8 cellular contexts compared by ENCODE assay signal in the genomic region with DNA sequence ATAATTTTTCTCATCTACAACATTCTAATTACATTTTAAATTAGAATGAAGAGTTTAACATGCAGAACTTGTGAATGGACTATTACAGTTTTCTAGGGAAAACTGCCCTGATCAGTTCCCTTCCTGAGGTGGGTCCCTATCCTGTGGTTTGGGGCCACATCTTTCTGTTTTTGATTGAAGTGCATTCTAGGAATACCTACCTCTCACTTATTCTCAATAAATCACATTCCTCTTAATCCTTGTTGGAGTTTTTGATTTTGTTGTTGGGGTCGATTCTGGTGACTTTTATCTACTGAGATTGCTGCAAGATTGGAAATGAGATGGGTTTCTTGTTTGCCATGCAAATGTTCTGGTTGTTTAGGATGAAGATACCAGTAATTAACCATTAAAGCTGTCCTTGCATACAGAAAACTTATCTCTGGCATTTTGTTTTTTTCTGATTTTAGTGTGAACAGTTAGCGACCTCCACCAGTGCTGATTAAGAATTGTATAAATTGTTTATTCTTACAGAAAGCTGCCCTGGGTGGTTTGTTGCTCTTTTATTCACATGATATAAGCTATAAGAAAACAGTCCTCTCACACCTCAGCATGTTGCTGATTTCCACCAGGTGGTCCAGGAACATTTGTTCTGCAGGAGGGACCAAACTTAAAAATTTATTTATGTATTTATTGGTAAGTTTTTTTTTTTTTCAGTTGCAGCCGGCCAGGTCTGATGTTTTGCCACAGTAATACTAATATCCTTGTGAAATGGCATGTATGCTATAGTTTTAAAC.
DNase-seq lines count a peak whose midpoint lies in the region; ATAC-seq and TF ChIP-seq lines count a peak whose summit lies in the region.

No MANE protein-coding gene starts in this region.

- no peak overlapping the region for H3K9ac ChIP-seq in rectal smooth muscle tissue (ENCODE audit: low read length)

- no peak overlapping the region for H3K4me3 ChIP-seq in OCI-LY7 (ENCODE audit: low read depth, low read length, poor library complexity, severe bottlenecking)
- peak overlapping the region in 1 of 2 donors; percentile 84 for H3K4me3 ChIP-seq in esophagus (ENCODE audit: low read depth in 1 of 2, low read length in 2 of 2)
- no peak overlapping the region for H3K4me3 ChIP-seq in rectal smooth muscle tissue (ENCODE audit: low read length)

- H3K36me3 ChIP-seq in OCI-LY7 (ENCODE audit: insufficient read depth, low read length), result no peaks in the 10 kb centered on the region
- peaks cover 0 to 4% of the 10 kb centered on the region in 2 donors for H3K36me3 ChIP-seq in esophagus (ENCODE audit: control insufficient read depth in 2 of 2, insufficient read depth in 2 of 2, low read length in 1 of 2)
- H3K36me3 ChIP-seq in rectal smooth muscle tissue (ENCODE audit: control insufficient read depth, insufficient read depth, low read length), result no peaks in the 10 kb centered on the region

- BruUV-seq in OCI-LY7 (replicated peaks; lab: Mats Ljungman, UMichigan), result no TSS peak

- H3K4me2 ChIP-seq in OCI-LY7 (ENCODE audit: low read length), result peak overlapping the region; percentile 53; the same call in 1 of the 2 replicates

- no peaks in the 10 kb centered on the region for H3K79me2 ChIP-seq in OCI-LY7 (ENCODE audit: insufficient read depth, low read depth, low read length)

- 24 to 31% methylated on average over 3 of the region's 3 CpGs for WGBS in esophagus, 2 donors

- H3K27me3 ChIP-seq in esophagus (ENCODE audit: control insufficient read depth in 1 of 2, insufficient read depth in 2 of 2, low read length in 2 of 2) (no peaks in the 10 kb centered on the region), rectal smooth muscle tissue (ENCODE audit: control insufficient read depth, insufficient read depth, low read length) (no peaks in the 10 kb centered on the region)

- intact Hi-C loops in OCI-LY7 (cut with micrococcal nuclease; ENCODE audit: unreplicated experiment), result no loop called here

- no peaks in the 10 kb centered on the region for H4K20me1 ChIP-seq in OCI-LY7 (ENCODE audit: insufficient read depth, low read length)

- H3K9me3 ChIP-seq in OCI-LY7 (ENCODE audit: low read length) (no peaks in the 10 kb centered on the region), esophagus (ENCODE audit: control insufficient read depth in 2 of 2, insufficient read depth in 1 of 2, low read depth in 1 of 2, low read length in 1 of 2) (no peaks in the 10 kb centered on the region)

- H3K4me1 ChIP-seq in OCI-LY7 (ENCODE audit: insufficient read depth, low read length, poor library complexity, severe bottlenecking) (no peaks in the 10 kb centered on the region), esophagus (ENCODE audit: control insufficient read depth in 2 of 2, insufficient read depth in 2 of 2, low read length in 1 of 2) (peaks cover 0 to 7% of the 10 kb centered on the region in 2 donors), rectal smooth muscle tissue (ENCODE audit: control insufficient read depth, insufficient read depth, low read length) (peaks cover 27% of the 10 kb centered on the region)

- TF ChIP-seq CTCF in GM20000 (IDR thresholded peaks at IDR 0.05; ENCODE audit: extremely low read depth, missing control alignments), result no peak
- no peak for TF ChIP-seq CTCF in OCI-LY7 (conservative IDR thresholded peaks at IDR 0.05; ENCODE audit: low read length)

- POLR2A ChIA-PET in OCI-LY7 (lab: Charles Lee), result no interaction called here

- no peak for ATAC-seq in HG02610 (IDR thresholded peaks at IDR 0.05; ENCODE audit: unreplicated experiment)

- CTCF ChIA-PET in OCI-LY7 (lab: Charles Lee; ENCODE audit: unreplicated experiment), result no interaction called here

- no peaks in the 10 kb centered on the region for H3K9me2 ChIP-seq in OCI-LY7 (ENCODE audit: insufficient read depth, low read length)

- DNase-seq in GM20000 (ENCODE audit: low spot score) (peak; percentile 21), OCI-LY7 (ENCODE audit: low spot score) (no peak), CD1c-positive myeloid dendritic cell (ENCODE audit: extremely low spot score) (no peak), NK-92 (lab: John Stamatoyannopoulos, UW; ENCODE audit: unreplicated experiment) (no peak)
- no peak for DNase-seq in stimulated activated CD4-positive, alpha-beta T cell treated with anti-CD3 and anti-CD28 coated beads, Interleukin-2, amount 100 ng/mL, for 24 hours

- H3K27ac ChIP-seq in OCI-LY7 (ENCODE audit: low read depth, low read length, poor library complexity, severe bottlenecking) (no peak overlapping the region), esophagus (ENCODE audit: low read depth in 2 of 2, low read length in 1 of 2) (peak overlapping the region; percentile 60 to 95), rectal smooth muscle tissue (ENCODE audit: low read depth, low read length) (peak overlapping the region; percentile 89)

- no peak overlapping the region for H2AFZ ChIP-seq in OCI-LY7 (ENCODE audit: low read length)
